In genomic region chr20:37911262-37911661, GRCh38 we compare ENCODE assay signal across 16 cellular contexts. TPM values are rescaled to one million over a fixed set of nuclear protein-coding genes. Genes with fewer than 3 reads are reported as not detected.
DNase-seq lines count a peak whose midpoint lies in the region; ATAC-seq, FAIRE-seq and TF ChIP-seq lines count a peak whose summit lies in the region.
"Had no signal": no experiment of that assay in that cellular context is flagged by ENCODE, and none has a peak within 500 bp of the region (broad histone marks: within the 10 kb centered on the region; RNA-seq: fewer than 3 reads in every experiment).

No MANE protein-coding gene starts in this region.

- no peak overlapping the region for H3K27ac Mint-ChIP-seq in glutamatergic neuron (ENCODE audit: unreplicated experiment)
- H3K27ac Mint-ChIP-seq: CD4-positive, alpha-beta memory T cell; GM23338 had no signal

- no peaks in the 10 kb centered on the region for H3K9me3 ChIP-seq in HepG2 (ENCODE audit: low read length)
- H3K9me3 ChIP-seq in right lobe of liver = no peaks in the 10 kb centered on the region
- H3K9me3 ChIP-seq: BLaER1 treated with 17β-estradiol and CSF1 and Interleukin-3, amounts not matched to agents 10 nM and 100 nM; SK-N-SH had no signal

- no TSS peak for BruUV-seq in HepG2 (replicated peaks; lab: Mats Ljungman, UMichigan)

- no peak for FAIRE-seq in HepG2 (lab: Jason Lieb, UNC)
- FAIRE-seq: GM18507 had no signal

- CTCF ChIA-PET in HepG2 (lab: Yijun Ruan, JAX; ENCODE audit: low intra/inter-chr PET ratio, low total read pairs) = no interaction called here

- no peak overlapping the region for H3K27ac ChIP-seq in HepG2 (ENCODE audit: extremely low read length, insufficient read depth, low read length)
- H3K27ac ChIP-seq in right lobe of liver = no peak overlapping the region
- H3K27ac ChIP-seq: BLaER1 treated with 17β-estradiol and CSF1 and Interleukin-3, amounts not matched to agents 10 nM and 100 nM had no signal

- H3K79me2 ChIP-seq in HepG2 (ENCODE audit: insufficient read depth, low read length) = no peaks in the 10 kb centered on the region

- H3K36me3 ChIP-seq in HepG2 (replicated peaks in 1 of 2; ENCODE audit: control insufficient read depth in 1 of 2, insufficient read depth in 2 of 2, low read length in 2 of 2) (no peaks in the 10 kb centered on the region), right lobe of liver (no peaks in the 10 kb centered on the region)
- H3K36me3 ChIP-seq: BLaER1 treated with 17β-estradiol and CSF1 and Interleukin-3, amounts not matched to agents 10 nM and 100 nM had no signal

- no peak overlapping the region for H2AFZ ChIP-seq in HepG2 (ENCODE audit: low read length)

- intact Hi-C loops in HepG2 (cut with micrococcal nuclease; ENCODE audit: unreplicated experiment) = no loop called here
- intact Hi-C loops in right lobe of liver (cut with DNase I) = no loop called here
- intact Hi-C loops in Right ventricle myocardium superior (cut with DNase I) = no loop called here

- peaks cover 18% of the 10 kb centered on the region for H3K9me3 Mint-ChIP-seq in glutamatergic neuron (ENCODE audit: unreplicated experiment)
- H3K9me3 Mint-ChIP-seq: CD4-positive, alpha-beta memory T cell; GM23338 had no signal

- in situ Hi-C loops in HepG2 (cut with HindIII; ENCODE audit: extremely low pct_ligation_motif_present, low pct_unique_long_range_greater_than_20kb) = no loop called here

- TF ChIP-seq CTCF in HepG2 (CRISPR knock-in tag; IDR thresholded peaks at IDR 0.05) (no peak), right lobe of liver (IDR thresholded peaks at IDR 0.05) (no peak), glutamatergic neuron (IDR thresholded peaks at IDR 0.05; ENCODE audit: partially characterized antibody, unreplicated experiment) (no peak)

- peaks cover 49% of the 10 kb centered on the region for H3K4me1 Mint-ChIP-seq in glutamatergic neuron (ENCODE audit: low read depth, unreplicated experiment)

- no peak for TF ChIP-seq RAD21 in HepG2 (CRISPR knock-in tag; IDR thresholded peaks at IDR 0.05)

- peaks cover 15 to 85% of the 10 kb centered on the region in 2 experiments; a peak in 4 of 5 replicates for H3K27me3 ChIP-seq in HepG2 (ENCODE audit: control insufficient read depth in 1 of 2, insufficient read depth in 2 of 2, low read length in 2 of 2)
- H3K27me3 ChIP-seq in right lobe of liver = no peaks in the 10 kb centered on the region

- H3K4me2 ChIP-seq in HepG2 (ENCODE audit: low read depth, low read length) = no peak overlapping the region
- H3K4me2 ChIP-seq: BLaER1 treated with 17β-estradiol and CSF1 and Interleukin-3, amounts not matched to agents 10 nM and 100 nM had no signal

- H3K27me3 Mint-ChIP-seq in glutamatergic neuron (ENCODE audit: unreplicated experiment) = peaks cover 15% of the 10 kb centered on the region

- H3K4me3 ChIP-seq in HepG2 (replicated peaks in 1 of 3; ENCODE audit: insufficient read depth in 1 of 3, low read depth in 2 of 3, low read length in 3 of 3) (no peak overlapping the region), right lobe of liver (no peak overlapping the region)
- H3K4me3 ChIP-seq: BLaER1 treated with 17β-estradiol and CSF1 and Interleukin-3, amounts not matched to agents 10 nM and 100 nM had no signal

- peaks cover 25% of the 10 kb centered on the region for H3K4me1 ChIP-seq in HepG2 (ENCODE audit: insufficient read depth, low read length)
- peaks cover 0 to 4% (median 0%) of the 10 kb centered on the region in 4 donors for H3K4me1 ChIP-seq in right lobe of liver

- no peak overlapping the region for H3K9ac ChIP-seq in HepG2 (ENCODE audit: insufficient read depth, low read depth, low read length)
- H3K9ac ChIP-seq: BLaER1 treated with 17β-estradiol and CSF1 and Interleukin-3, amounts not matched to agents 10 nM and 100 nM; SK-N-SH had no signal

- no peak for TF ChIP-seq EP300 in HepG2 (IDR thresholded peaks at IDR 0.05; ENCODE audit: low read depth in 2 of 2, low read length in 2 of 2)
- no peak for TF ChIP-seq EP300 in HepG2 (CRISPR knock-in tag; IDR thresholded peaks at IDR 0.05; ENCODE audit: borderline replicate concordance)

- ATAC-seq in HepG2 (no peak), right lobe of liver (no peak), HG02870 (IDR thresholded peaks at IDR 0.05; ENCODE audit: unreplicated experiment) (no peak), Right ventricle myocardium superior (ENCODE audit: poor library complexity) (no peak)

- peaks cover 4% of the 10 kb centered on the region for H3K36me3 Mint-ChIP-seq in glutamatergic neuron (ENCODE audit: unreplicated experiment)
- H3K36me3 Mint-ChIP-seq: CD4-positive, alpha-beta memory T cell had no signal

- 18% methylated on average over 9 of the region's 9 CpGs for WGBS in HepG2 (ENCODE audit: low lambda C conversion rate)
- WGBS in right lobe of liver (ENCODE audit: insufficient coverage, low coverage, low lambda C conversion rate, missing lambda C conversion rate) = 62% methylated on average over 7 of the region's 9 CpGs

- 0 out of 2 replicates have a peak, but pooled peaks cover 3% of the 10 kb centered on the region for H4K20me1 ChIP-seq in HepG2 (ENCODE audit: insufficient read depth, low read length)

- POLR2A ChIA-PET in HepG2 (lab: Yijun Ruan, JAX) = no interaction called here

- peak overlapping the region; percentile 25 for H3K4me3 Mint-ChIP-seq in glutamatergic neuron (ENCODE audit: unreplicated experiment)
- H3K4me3 Mint-ChIP-seq: CD4-positive, alpha-beta memory T cell; GM23338 had no signal

- no peak for TF ChIP-seq POLR2A in HepG2 (IDR thresholded peaks at IDR 0.05; ENCODE audit: insufficient read depth in 1 of 2, low read depth in 2 of 2, low read length in 2 of 2)
- no peak for TF ChIP-seq POLR2A in right lobe of liver (IDR thresholded peaks at IDR 0.05)

- DNase-seq in HepG2 (ENCODE audit: low spot score) (no peak), right lobe of liver (no peak), NCI-H69 (lab: John Stamatoyannopoulos, UW) (peak; percentile 74), glutamatergic neuron (no peak), AG08396 (ENCODE audit: low spot score) (no peak), Right ventricle myocardium superior (no peak)
- DNase-seq: ACHN; CD4-positive, alpha-beta memory T cell; GDM1; NCI-H2081 treated with DMSO at 0.1 percent for 48 hours; SHP77 treated with DMSO at 0.1 percent for 48 hours had no signal

TF ChIP-seq in HepG2, 621 proteins besides CTCF, POLR2A, EP300 and RAD21:
- peak; percentile 20 for TF ChIP-seq AGO1 (IDR thresholded peaks at IDR 0.05; ENCODE audit: low read depth, low read length, poor library complexity, severe bottlenecking)
- no peak for TF ChIP-seq UBTF (CRISPR knock-in tag; IDR thresholded peaks at IDR 0.05)

RNA-seq across cellular contexts. Expression of gene VSTM2L, which starts 8.3 kb away (rescaled TPM):
- not detected in 2 replicates for total RNA-seq in HepG2 (2016; rRNA removed; fragmentation: Illumina TruSeq; extraction: Trizol)
- total RNA-seq in HepG2 (2016; cell fraction: cytosol; rRNA removed; fragmentation: Illumina TruSeq; extraction: Trizol; ENCODE audit: low read depth) = not detected in 2 replicates
- total RNA-seq in HepG2 (2016; cell fraction: insoluble cytoplasmic fraction; rRNA removed; fragmentation: Illumina TruSeq; extraction: Trizol) = 0.04 TPM in 1 of 2 replicates, not detected in the other
- not detected in 2 replicates for total RNA-seq in HepG2 (2016; cell fraction: membrane; rRNA removed; fragmentation: Illumina TruSeq; extraction: Trizol)
- not detected in 2 replicates for total RNA-seq in HepG2 (2016; cell fraction: nucleus; rRNA removed; fragmentation: Illumina TruSeq; extraction: Trizol)
- polyA plus RNA-seq in HepG2 (2011; rRNA removed) = 0.03 TPM in 1 of 2 replicates, not detected in the other
- polyA plus RNA-seq in HepG2 (2011; cell fraction: cytosol; rRNA removed) = not detected in 2 replicates
- not detected in 2 replicates for polyA plus RNA-seq in HepG2 (2011; cell fraction: nucleus; rRNA removed)
- polyA plus RNA-seq in HepG2 (2012) = 0.19 TPM in 1 of 2 replicates, not detected in the other
- 0.08 TPM in 1 of 2 replicates, not detected in the other for polyA plus RNA-seq in HepG2 (2016; cell fraction: cytosol; fragmentation: Illumina TruSeq; extraction: Trizol; ENCODE audit: low read depth)
- not detected in 2 replicates for polyA plus RNA-seq in HepG2 (2016; cell fraction: insoluble cytoplasmic fraction; fragmentation: Illumina TruSeq; extraction: Trizol; ENCODE audit: low read depth)
- not detected in 2 replicates for polyA plus RNA-seq in HepG2 (2016; cell fraction: membrane; fragmentation: Illumina TruSeq; extraction: Trizol; ENCODE audit: low read depth)
- not detected in 2 replicates for polyA plus RNA-seq in HepG2 (2016; cell fraction: nucleus; fragmentation: Illumina TruSeq; extraction: Trizol; ENCODE audit: insufficient read depth, low read depth)
- not detected in 2 replicates for polyA minus RNA-seq in HepG2 (2011; rRNA and poly(A)+ RNA removed; ENCODE audit: low replicate concordance)
- polyA minus RNA-seq in HepG2 (2011; cell fraction: cytosol; rRNA and poly(A)+ RNA removed) = not detected in 2 replicates
- polyA minus RNA-seq in HepG2 (2011; cell fraction: nucleus; rRNA and poly(A)+ RNA removed) = not detected in 2 replicates
- 10 to 100 TPM in 1 of 6 experiments, 1 to 10 TPM in 3, under 1 TPM in 2; 0.56 to 10.7 (median 1.8) TPM for total RNA-seq in right lobe of liver
- total RNA-seq in glutamatergic neuron (ENCODE audit: unreplicated experiment) = 15.9 TPM
- 17.0 TPM for total RNA-seq in Right ventricle myocardium superior
- total RNA-seq: CD4-positive, alpha-beta memory T cell had no signal
- polyA plus RNA-seq: CD4-positive, alpha-beta memory T cell had no signal
